In the genomic region with DNA sequence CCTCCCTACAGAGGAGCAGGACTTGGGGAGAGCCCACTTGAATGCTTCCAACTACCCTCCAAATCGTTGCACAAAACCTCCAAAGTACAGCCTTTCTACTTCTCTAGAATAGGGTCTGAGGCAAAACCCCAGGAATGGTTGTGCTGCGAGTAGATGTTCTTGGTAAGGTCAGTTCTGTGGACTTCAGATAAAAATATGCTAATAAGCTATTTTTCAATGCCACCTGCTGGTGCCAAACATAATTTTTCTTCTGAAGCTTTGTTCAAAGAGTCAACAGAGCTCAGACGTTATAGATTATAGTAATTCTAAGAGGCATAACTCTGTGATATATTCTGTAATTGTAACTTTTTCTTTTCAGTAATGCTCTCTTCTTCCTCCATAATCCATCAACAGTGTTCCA, we compare ENCODE assay signal across 15 cellular contexts.
DNase-seq lines count a peak whose midpoint lies in the region; ATAC-seq and TF ChIP-seq lines count a peak whose summit lies in the region.
"Had no signal": no experiment of that assay in that cellular context is flagged by ENCODE, and none has a peak within 500 bp of the region (broad histone marks: within the 10 kb centered on the region; RNA-seq: fewer than 3 reads in every experiment).

No MANE protein-coding gene starts in this region.

- no peak for ATAC-seq in HG03196 (IDR thresholded peaks at IDR 0.05; ENCODE audit: unreplicated experiment)
- ATAC-seq: heart left ventricle, sciatic nerve had no signal

- TF ChIP-seq CTCF in MCF 10A (IDR thresholded peaks at IDR 0.05; ENCODE audit: unreplicated experiment), result peak; percentile 41
- no peak for TF ChIP-seq CTCF in breast epithelium (IDR thresholded peaks at IDR 0.05)
- TF ChIP-seq CTCF in epithelial cell of esophagus (IDR thresholded peaks at IDR 0.05; ENCODE audit: insufficient read depth, low read depth, low read length, missing control alignments), result peak; percentile 38
- no peak for TF ChIP-seq CTCF in ascending aorta (IDR thresholded peaks at IDR 0.05)

- H3K9me3 Mint-ChIP-seq in MCF 10A (ENCODE audit: unreplicated experiment), result no peaks in the 10 kb centered on the region
- H3K9me3 Mint-ChIP-seq in activated T-helper 2 cell treated with anti-CD3 and anti-CD28 coated beads, Interferon-gamma antibody, Interleukin-2, Interleukin-4, amounts not matched to agents 10 μg/mL and 5 μg/mL and 100 μg/mL, durations not matched to agents 14 hours and 24 hours and 36 hours, result peaks cover 5% of the 10 kb centered on the region

- POLR2A ChIA-PET in MCF 10A (lab: Yijun Ruan, JAX), result interaction anchor here (0.6 to 1.4 kb wide), 3 partner anchors 42 to 191 kb away, joined by 3 to 5 read pairs (median 3); no protein-coding TSS in a partner anchor

- no peak overlapping the region for H3K27ac Mint-ChIP-seq in MCF 10A (ENCODE audit: low read depth, unreplicated experiment)
- H3K27ac Mint-ChIP-seq in activated T-helper 2 cell treated with anti-CD3 and anti-CD28 coated beads, Interferon-gamma antibody, Interleukin-2, Interleukin-4, amounts not matched to agents 10 μg/mL and 5 μg/mL and 100 μg/mL, durations not matched to agents 14 hours and 24 hours and 36 hours, result no peak overlapping the region

- intact Hi-C loops in MCF 10A (cut with micrococcal nuclease), result loop anchor here (1.0 to 5.0 kb wide), 5 partner anchors 181 to 543 kb away; no protein-coding TSS in a partner anchor
- intact Hi-C loops in breast epithelium (cut with DNase I; ENCODE audit: low total_unique reads), result loop anchor here (2.0 kb wide), 1 partner anchor 13 kb away; no protein-coding TSS in a partner anchor
- intact Hi-C loops in activated T-helper 2 cell treated with anti-CD3 and anti-CD28 coated beads, Interferon-gamma antibody, Interleukin-2, Interleukin-4, amounts not matched to agents 10 μg/mL and 5 μg/mL and 100 μg/mL, durations not matched to agents 14 hours and 24 hours and 36 hours (cut with micrococcal nuclease), result no loop called here
- intact Hi-C loops in ascending aorta (cut with DNase I), result no loop called here

- H3K4me3 ChIP-seq in breast epithelium, result no peak overlapping the region
- no peak overlapping the region for H3K4me3 ChIP-seq in epithelial cell of esophagus (ENCODE audit: low read length)
- no peak overlapping the region for H3K4me3 ChIP-seq in ascending aorta
- H3K4me3 ChIP-seq: BLaER1 treated with 17β-estradiol and CSF1 and Interleukin-3, amounts not matched to agents 10 nM and 100 nM; colonic mucosa; heart left ventricle had no signal

- peaks cover 4% of the 10 kb centered on the region for H3K36me3 Mint-ChIP-seq in MCF 10A (ENCODE audit: insufficient read depth, unreplicated experiment)
- H3K36me3 Mint-ChIP-seq in activated T-helper 2 cell treated with anti-CD3 and anti-CD28 coated beads, Interferon-gamma antibody, Interleukin-2, Interleukin-4, amounts not matched to agents 10 μg/mL and 5 μg/mL and 100 μg/mL, durations not matched to agents 14 hours and 24 hours and 36 hours (ENCODE audit: low read depth), result no peaks in the 10 kb centered on the region

- H3K4me1 ChIP-seq in breast epithelium, result no peaks in the 10 kb centered on the region
- H3K4me1 ChIP-seq in ascending aorta, result no peaks in the 10 kb centered on the region
- H3K4me1 ChIP-seq: BLaER1 treated with 17β-estradiol and CSF1 and Interleukin-3, amounts not matched to agents 10 nM and 100 nM; colonic mucosa; heart left ventricle had no signal

- no peak for TF ChIP-seq POLR2A in breast epithelium (IDR thresholded peaks at IDR 0.05)

- H3K27me3 Mint-ChIP-seq in MCF 10A (ENCODE audit: insufficient read depth, unreplicated experiment), result no peaks in the 10 kb centered on the region
- no peaks in the 10 kb centered on the region for H3K27me3 Mint-ChIP-seq in activated T-helper 2 cell treated with anti-CD3 and anti-CD28 coated beads, Interferon-gamma antibody, Interleukin-2, Interleukin-4, amounts not matched to agents 10 μg/mL and 5 μg/mL and 100 μg/mL, durations not matched to agents 14 hours and 24 hours and 36 hours (ENCODE audit: low read depth)

- CTCF ChIA-PET in MCF 10A (lab: Yijun Ruan, JAX), result interaction anchor here (0.5 to 8.4 kb wide), 27 partner anchors 11 to 583 kb away, joined by 3 to 66 read pairs (median 5); no protein-coding TSS in a partner anchor

- H3K27me3 ChIP-seq in breast epithelium (no peaks in the 10 kb centered on the region), ascending aorta (no peaks in the 10 kb centered on the region)
- H3K27me3 ChIP-seq: BLaER1 treated with 17β-estradiol and CSF1 and Interleukin-3, amounts not matched to agents 10 nM and 100 nM; colonic mucosa had no signal

- no TSS peak for BruUV-seq in MCF 10A (replicated peaks; lab: Mats Ljungman, UMichigan)

- no peak overlapping the region for H3K27ac ChIP-seq in breast epithelium
- H3K27ac ChIP-seq in ascending aorta, result no peak overlapping the region
- H3K27ac ChIP-seq: BLaER1 treated with 17β-estradiol and CSF1 and Interleukin-3, amounts not matched to agents 10 nM and 100 nM; colonic mucosa; heart left ventricle had no signal

- no peak overlapping the region for H3K4me3 Mint-ChIP-seq in MCF 10A (ENCODE audit: unreplicated experiment)
- H3K4me3 Mint-ChIP-seq in activated T-helper 2 cell treated with anti-CD3 and anti-CD28 coated beads, Interferon-gamma antibody, Interleukin-2, Interleukin-4, amounts not matched to agents 10 μg/mL and 5 μg/mL and 100 μg/mL, durations not matched to agents 14 hours and 24 hours and 36 hours (ENCODE audit: low read depth), result no peak overlapping the region

- H3K36me3 ChIP-seq in breast epithelium (no peaks in the 10 kb centered on the region), ascending aorta (no peaks in the 10 kb centered on the region)
- H3K36me3 ChIP-seq: BLaER1 treated with 17β-estradiol and CSF1 and Interleukin-3, amounts not matched to agents 10 nM and 100 nM; colonic mucosa; heart left ventricle had no signal

- DNase-seq in MCF 10A (ENCODE audit: unreplicated experiment), result peak; percentile 39
- DNase-seq in breast epithelium (ENCODE audit: low spot score in 2 of 2), result no peak
- peak; percentile 32 for DNase-seq in RKO (ENCODE audit: low spot score)
- peak; percentile 43 for DNase-seq in epithelial cell of esophagus (ENCODE audit: low read depth)
- no peak for DNase-seq in NCI-H2107 treated with DMSO at 0.1 percent for 48 hours (lab: John Stamatoyannopoulos, UW; ENCODE audit: unreplicated experiment)
- DNase-seq in activated T-helper 2 cell treated with anti-CD3 and anti-CD28 coated beads, Interferon-gamma antibody, Interleukin-2, Interleukin-4, amounts not matched to agents 10 μg/mL and 5 μg/mL and 100 μg/mL, durations not matched to agents 14 hours and 24 hours and 36 hours (ENCODE audit: low spot score), result no peak
- no peak for DNase-seq in ascending aorta (ENCODE audit: low spot score in 2 of 2)
- DNase-seq: activated CD4-positive, CD25-positive, alpha-beta regulatory T cell; colonic mucosa; heart left ventricle; midbrain; NCI-H1694 treated with DMSO at 0.1 percent for 48 hours had no signal

- H3K9me3 ChIP-seq in breast epithelium, result peaks cover 4 to 15% of the 10 kb centered on the region in 2 donors
- H3K9me3 ChIP-seq in ascending aorta, result no peaks in the 10 kb centered on the region
- H3K9me3 ChIP-seq: colonic mucosa had no signal

- H3K4me1 Mint-ChIP-seq in MCF 10A (ENCODE audit: insufficient read depth, unreplicated experiment), result no peaks in the 10 kb centered on the region
- H3K4me1 Mint-ChIP-seq in activated T-helper 2 cell treated with anti-CD3 and anti-CD28 coated beads, Interferon-gamma antibody, Interleukin-2, Interleukin-4, amounts not matched to agents 10 μg/mL and 5 μg/mL and 100 μg/mL, durations not matched to agents 14 hours and 24 hours and 36 hours (ENCODE audit: low read depth), result no peaks in the 10 kb centered on the region

Comparison
In these comparisons a context has a peak if more than half of its experiments do, and no peak if none do; other contexts are left out.
1. DNase-seq: peak in MCF 10A (single experiment), RKO (single experiment) and epithelial cell of esophagus (single experiment); none in breast epithelium (0 of 2), NCI-H2107 treated with DMSO at 0.1 percent for 48 hours (single experiment), activated T-helper 2 cell treated with anti-CD3 and anti-CD28 coated beads, Interferon-gamma antibody, Interleukin-2, Interleukin-4, amounts not matched to agents 10 μg/mL and 5 μg/mL and 100 μg/mL, durations not matched to agents 14 hours and 24 hours and 36 hours (single experiment) and ascending aorta (0 of 2).
2. CTCF ChIP-seq: peak in MCF 10A (single experiment) and epithelial cell of esophagus (single experiment); none in breast epithelium (0 of 3) and ascending aorta (0 of 3).
3. intact Hi-C loops: an anchor here in MCF 10A (1.0 to 5.0 kb wide) and breast epithelium (2.0 kb wide); none called in activated T-helper 2 cell treated with anti-CD3 and anti-CD28 coated beads, Interferon-gamma antibody, Interleukin-2, Interleukin-4, amounts not matched to agents 10 μg/mL and 5 μg/mL and 100 μg/mL, durations not matched to agents 14 hours and 24 hours and 36 hours and ascending aorta.